ENCODE assay signal across 8 cellular contexts in the genomic region with DNA sequence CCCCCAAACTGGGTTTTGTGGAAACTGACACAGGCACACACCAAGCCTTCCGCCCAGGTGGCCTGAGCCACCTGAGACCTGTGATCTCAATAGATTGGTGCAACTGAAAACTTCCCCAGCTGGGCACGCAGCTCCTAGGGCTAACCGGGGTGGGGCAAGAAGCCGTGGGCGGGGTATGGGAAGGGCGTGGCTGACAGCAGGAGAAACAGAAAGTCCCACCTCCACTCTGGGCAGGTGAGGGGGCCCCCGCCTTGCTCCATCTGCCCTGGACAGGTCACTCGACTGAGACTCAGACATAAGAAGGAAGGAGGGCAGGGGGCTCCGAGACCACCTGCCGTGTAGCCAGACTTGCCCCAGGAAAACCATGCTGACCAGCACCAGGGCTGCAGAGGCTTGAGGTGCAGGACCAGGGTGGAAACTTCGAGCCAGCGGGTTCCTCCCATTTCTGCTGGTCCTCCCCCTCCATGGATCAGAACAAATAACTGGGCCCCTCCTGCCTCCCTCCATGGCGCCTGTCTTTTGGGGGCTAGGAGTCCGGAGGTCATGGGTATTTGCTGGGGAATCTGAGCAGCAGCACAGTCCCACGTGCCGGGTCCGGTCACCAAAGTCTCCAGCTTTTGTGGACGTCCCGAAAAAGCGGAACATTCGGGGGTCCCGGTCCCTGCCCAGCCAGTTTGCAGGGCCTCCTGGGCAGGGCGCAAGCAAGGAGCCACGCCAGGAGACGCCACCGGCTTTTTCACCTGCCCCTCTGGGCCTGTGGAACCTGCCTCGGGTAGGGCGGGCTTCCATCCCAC. TPM values are rescaled to one million over a fixed set of nuclear protein-coding genes. Genes with fewer than 3 reads are reported as not detected.
A peak's percentile ranks its signal among the peaks of the same experiment; 100 is the strongest.
DNase-seq lines count a peak whose midpoint lies in the region; ATAC-seq and TF ChIP-seq lines count a peak whose summit lies in the region.

No MANE protein-coding gene starts in this region.

- H3K4me2 ChIP-seq in PC-3 (ENCODE audit: low read length), result peak overlapping the region; percentile 80

- H3K9me2 ChIP-seq in PC-3 (replicated peaks; ENCODE audit: low read length), result no peaks in the 10 kb centered on the region

- TF ChIP-seq POLR2A in heart left ventricle (IDR thresholded peaks at IDR 0.05), result no peak

- H3K27me3 ChIP-seq in PC-3 (ENCODE audit: low read length), result no peaks in the 10 kb centered on the region
- H3K27me3 ChIP-seq in heart left ventricle, result no peaks in the 10 kb centered on the region

- no peaks in the 10 kb centered on the region for H4K20me1 ChIP-seq in PC-3 (ENCODE audit: low read length)

- CTCF ChIA-PET in PC-3 (lab: Charles Lee), result no interaction called here

- intact Hi-C loops in PC-3 (cut with micrococcal nuclease), result loop anchor here (2.0 kb wide), 2 partner anchors 41 to 61 kb away; no protein-coding TSS in a partner anchor
- intact Hi-C loops in heart left ventricle (cut with DNase I), result loop anchor here in 9 of 10 donors (2.0 to 10.0 kb wide), 9 partner anchors 25 to 59 kb away; partner anchors contain the start of gene LGALS3BP (in 1 of the 9)
- intact Hi-C loops in posterior vena cava (cut with DNase I), result loop anchor here (5.0 kb wide), 2 partner anchors 42 to 52 kb away; no protein-coding TSS in a partner anchor

- peak; percentile 50 for DNase-seq in NCI-H2107 treated with DMSO at 0.1 percent for 48 hours (lab: John Stamatoyannopoulos, UW; ENCODE audit: unreplicated experiment)
- DNase-seq in NCI-H2107 (lab: John Stamatoyannopoulos, UW), result no peak
- DNase-seq in PC-3, result peak; percentile 92
- peak; percentile 22 for DNase-seq in activated gamma-delta T cell treated with anti-CD3 and anti-CD28 coated beads, Interleukin-2, amount 50 U/mL, for 16 hours (ENCODE audit: low read depth)
- DNase-seq in heart left ventricle, result peak in 4 of 5 donors; percentile 47 to 76 (median 62)
- DNase-seq in posterior vena cava (ENCODE audit: low spot score), result peak; percentile 90

- no peaks in the 10 kb centered on the region for H3F3A ChIP-seq in PC-3 (ENCODE audit: low read length, unreplicated experiment)

- H3K36me3 ChIP-seq in PC-3 (ENCODE audit: low read depth, low read length), result no peaks in the 10 kb centered on the region
- H3K36me3 ChIP-seq in heart left ventricle, result peaks cover 0 to 4% (median 0%) of the 10 kb centered on the region in 9 donors

- H3K27ac ChIP-seq in PC-3 (ENCODE audit: low read length) (no peak overlapping the region), heart left ventricle (peak overlapping the region; percentile 50 to 99 (median 91))

- 12 to 16% (median 14%) methylated on average over 15 to 28 of the region's 28 CpGs for WGBS in heart left ventricle, 4 donors

- peaks cover 56% of the 10 kb centered on the region for H3K79me2 ChIP-seq in PC-3 (ENCODE audit: low read length)

- H3K4me1 ChIP-seq in PC-3 (ENCODE audit: insufficient read depth, low read length), result peaks cover 15% of the 10 kb centered on the region
- peaks cover 6 to 62% (median 48%) of the 10 kb centered on the region in 12 donors for H3K4me1 ChIP-seq in heart left ventricle

- TSS peak; percentile 90 for BruUV-seq in PC-3 (replicated peaks; lab: Mats Ljungman, UMichigan)

- POLR2A ChIA-PET in PC-3 (lab: Charles Lee; ENCODE audit: unreplicated experiment), result interaction anchor here (0.7 kb wide), 2 partner anchors 38 to 1636 kb away, joined by 3 to 31 read pairs; no protein-coding TSS in a partner anchor

- peak overlapping the region; percentile 22 for H2AFZ ChIP-seq in PC-3 (ENCODE audit: low read length)

- H3K4me3 ChIP-seq in PC-3 (ENCODE audit: low read length) (peak overlapping the region; percentile 85), heart left ventricle (peak overlapping the region; percentile 69 to 94 (median 77))

- H3K9me3 ChIP-seq in PC-3 (ENCODE audit: low read length) (no peaks in the 10 kb centered on the region), heart left ventricle (no peaks in the 10 kb centered on the region)

- ATAC-seq in PC-3 (peak; percentile 81), heart left ventricle (peak in 3 of 4 donors; percentile 5 to 21 (median 20)), HG03159 (IDR thresholded peaks at IDR 0.05; ENCODE audit: unreplicated experiment) (no peak), HG03571 (IDR thresholded peaks at IDR 0.05; ENCODE audit: unreplicated experiment) (no peak)

- TF ChIP-seq CTCF in PC-3 (conservative IDR thresholded peaks at IDR 0.05; ENCODE audit: low read depth, low read length) (no peak), heart left ventricle (IDR thresholded peaks at IDR 0.05) (no peak)

- H3K9ac ChIP-seq in PC-3 (ENCODE audit: low read length), result peak overlapping the region; percentile 50

RNA-seq across cellular contexts. Expression of gene TIMP2, which starts 1.3 kb away (rescaled TPM):
- 60.1 and 62.5 TPM in 2 replicates for total RNA-seq in PC-3 (2014; rRNA removed)
- 100 to 1,000 TPM in 4 of 9 donors, 10 to 100 TPM in 5; 65.6 to 201 (median 98.3) TPM for total RNA-seq in heart left ventricle
- polyA plus RNA-seq in heart left ventricle, result 10 to 100 TPM; 25.1 to 54.4 TPM
- total RNA-seq in posterior vena cava, result 100 to 1,000 TPM; 484 to 701 TPM

RNA-seq across cellular contexts. Expression of gene CEP295NL, which starts 20.9 kb away (rescaled TPM):
- 1.8 and 2.4 TPM in 2 replicates for total RNA-seq in PC-3 (2014; rRNA removed)
- 1 to 10 TPM in 3 of 9 donors, under 1 TPM in 6; 0.23 to 3.3 (median 0.52) TPM for total RNA-seq in heart left ventricle
- polyA plus RNA-seq in heart left ventricle, result 1 to 10 TPM in 1 of 2 donors, under 1 TPM in 1; 0.29 to 2.0 TPM
- total RNA-seq in posterior vena cava, result 1 to 10 TPM; 4.1 to 4.9 TPM

RNA-seq across cellular contexts. Expression of gene LGALS3BP, which starts 55.9 kb away (rescaled TPM):
- total RNA-seq in PC-3 (2014; rRNA removed), result 72.4 and 121 TPM in 2 replicates
- total RNA-seq in heart left ventricle, result 1,000 to 10,000 TPM in 1 of 9 donors, 100 to 1,000 TPM in 8; 250 to 1,343 (median 688) TPM
- polyA plus RNA-seq in heart left ventricle, result 100 to 1,000 TPM; 178 to 363 TPM
- total RNA-seq in posterior vena cava, result 100 to 1,000 TPM; 103 to 163 TPM

Comparison
In these comparisons a context has a peak if more than half of its experiments do, and no peak if none do; other contexts are left out.
1. ATAC-seq: peak in PC-3 (single experiment) and heart left ventricle (3 of 4); none in HG03159 (single experiment) and HG03571 (single experiment).